23 cellular contexts compared by ENCODE assay signal in the genomic region with DNA sequence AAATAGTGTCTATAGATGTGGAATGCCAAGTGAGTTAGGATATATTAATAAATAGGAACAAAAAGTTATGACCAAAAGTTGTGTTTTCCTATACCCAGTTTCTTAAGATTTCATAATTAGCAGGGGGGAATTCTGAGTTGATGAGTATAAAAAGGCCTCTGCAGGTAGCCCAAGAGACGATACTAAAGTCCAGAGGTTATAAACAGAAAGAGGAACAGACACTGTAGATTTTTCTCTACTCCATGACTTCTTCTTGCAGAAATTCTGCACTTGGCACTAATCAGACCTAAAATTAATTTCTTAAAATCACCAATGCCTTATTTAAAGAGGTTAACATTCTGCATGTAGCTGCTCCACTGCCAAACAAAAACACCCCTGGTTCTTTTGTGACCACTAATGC.
DNase-seq lines count a peak whose midpoint lies in the region; ATAC-seq, FAIRE-seq and TF ChIP-seq lines count a peak whose summit lies in the region.
"Had no signal": no experiment of that assay in that cellular context is flagged by ENCODE, and none has a peak within 500 bp of the region (broad histone marks: within the 10 kb centered on the region; RNA-seq: fewer than 3 reads in every experiment).

No MANE protein-coding gene starts in this region.

- H2AFZ ChIP-seq in OCI-LY3 (ENCODE audit: low read depth, low read length): no peak overlapping the region

- peaks cover 4 to 5% of the 10 kb centered on the region in 2 donors for H3K9me3 Mint-ChIP-seq in stimulated activated naive B cell treated with anti-CD40 and anti-IgM and Interleukin-4, amounts not matched to agents 10 μg/mL and 1 μg/mL and 100 μg/mL, for 72 hours
- no peaks in the 10 kb centered on the region for H3K9me3 Mint-ChIP-seq in chondrocyte (ENCODE audit: low read depth)
- H3K9me3 Mint-ChIP-seq: CD4-positive, CD25-positive, alpha-beta regulatory T cell had no signal

- H3K27ac ChIP-seq in OCI-LY3 (ENCODE audit: low read length): no peak overlapping the region
- no peak overlapping the region for H3K27ac ChIP-seq in iPS-18a (ENCODE audit: low read length)
- H3K27ac ChIP-seq: BLaER1, SK-N-MC had no signal

- no peak for FAIRE-seq in GM12891 (lab: Jason Lieb, UNC)
- FAIRE-seq: GM18507, H54, K562 had no signal

- no peak for DNase-seq in GM12891 (ENCODE audit: insufficient read length, low spot score)
- DNase-seq in stimulated activated naive B cell treated with anti-CD40 and anti-IgM and Interleukin-4, amounts not matched to agents 10 μg/mL and 1 μg/mL and 100 μg/mL, for 72 hours: no peak
- DNase-seq in NCI-H2081 treated with DMSO at 0.1 percent for 48 hours (lab: John Stamatoyannopoulos, UW): no peak
- no peak for DNase-seq in chondrocyte (ENCODE audit: low spot score)
- DNase-seq: 8988T; ACHN; CD4-positive, CD25-positive, alpha-beta regulatory T cell; DMS153; DND-41; MV-4-11; NCI-H1105 treated with DMSO at 0.1 percent for 48 hours; NCI-H146; NCI-H1930; NCI-H526 treated with DMSO at 0.1 percent for 48 hours; SIG-M5 had no signal

- H3K27me3 ChIP-seq in OCI-LY3 (ENCODE audit: low read depth, low read length) (no peaks in the 10 kb centered on the region), iPS-18a (ENCODE audit: control insufficient read depth, insufficient read depth, low read length) (no peaks in the 10 kb centered on the region)
- H3K27me3 ChIP-seq: BLaER1 had no signal

- H3K4me3 Mint-ChIP-seq in stimulated activated naive B cell treated with anti-CD40 and anti-IgM and Interleukin-4, amounts not matched to agents 10 μg/mL and 1 μg/mL and 100 μg/mL, for 72 hours: peak overlapping the region; percentile 31 to 79
- H3K4me3 Mint-ChIP-seq in chondrocyte (ENCODE audit: unreplicated experiment): no peak overlapping the region
- H3K4me3 Mint-ChIP-seq: CD4-positive, CD25-positive, alpha-beta regulatory T cell had no signal

- H3K4me1 Mint-ChIP-seq in stimulated activated naive B cell treated with anti-CD40 and anti-IgM and Interleukin-4, amounts not matched to agents 10 μg/mL and 1 μg/mL and 100 μg/mL, for 72 hours: peaks cover 33 to 65% of the 10 kb centered on the region in 2 donors
- H3K4me1 Mint-ChIP-seq in chondrocyte (ENCODE audit: low read depth): peaks cover 88% of the 10 kb centered on the region
- H3K4me1 Mint-ChIP-seq: CD4-positive, CD25-positive, alpha-beta regulatory T cell had no signal

- H3K9me3 ChIP-seq in OCI-LY3 (ENCODE audit: insufficient read depth, low read length): no peaks in the 10 kb centered on the region
- no peaks in the 10 kb centered on the region for H3K9me3 ChIP-seq in iPS-18a (ENCODE audit: control insufficient read depth, low read depth, low read length)
- H3K9me3 ChIP-seq: BLaER1 had no signal

- peak overlapping the region; percentile 27; the same call in 1 of the 2 replicates for H3K4me3 ChIP-seq in OCI-LY3 (ENCODE audit: low read length)
- H3K4me3 ChIP-seq in iPS-18a (ENCODE audit: low read length): peak overlapping the region; percentile 3
- H3K4me3 ChIP-seq: BLaER1, K562, SK-N-MC had no signal

- no peak for TF ChIP-seq CTCF in OCI-LY3 (IDR thresholded peaks at IDR 0.05; ENCODE audit: low read depth, low read length)
- no peak for TF ChIP-seq CTCF in chondrocyte (IDR thresholded peaks at IDR 0.05)

- no peak for TF ChIP-seq POLR2A in GM12891 (IDR thresholded peaks at IDR 0.05; ENCODE audit: low read depth, low read length)

- peaks cover 0 to 6% of the 10 kb centered on the region in 2 donors for H3K27me3 Mint-ChIP-seq in stimulated activated naive B cell treated with anti-CD40 and anti-IgM and Interleukin-4, amounts not matched to agents 10 μg/mL and 1 μg/mL and 100 μg/mL, for 72 hours
- H3K27me3 Mint-ChIP-seq in chondrocyte (ENCODE audit: low read depth): no peaks in the 10 kb centered on the region

- H3K79me2 ChIP-seq in OCI-LY3 (ENCODE audit: low read length): no peaks in the 10 kb centered on the region

- H3K27ac Mint-ChIP-seq in stimulated activated naive B cell treated with anti-CD40 and anti-IgM and Interleukin-4, amounts not matched to agents 10 μg/mL and 1 μg/mL and 100 μg/mL, for 72 hours: peak overlapping the region; percentile 86
- no peak overlapping the region for H3K27ac Mint-ChIP-seq in chondrocyte (ENCODE audit: unreplicated experiment)

- H4K20me1 ChIP-seq in OCI-LY3 (ENCODE audit: insufficient read depth, low read length): no peaks in the 10 kb centered on the region
- H4K20me1 ChIP-seq: BLaER1 had no signal

- peak overlapping the region; percentile 51 for H3K4me2 ChIP-seq in OCI-LY3 (ENCODE audit: low read length)
- H3K4me2 ChIP-seq: BLaER1 had no signal

- H3K36me3 Mint-ChIP-seq in stimulated activated naive B cell treated with anti-CD40 and anti-IgM and Interleukin-4, amounts not matched to agents 10 μg/mL and 1 μg/mL and 100 μg/mL, for 72 hours: peaks cover 0 to 6% of the 10 kb centered on the region in 2 donors
- H3K36me3 Mint-ChIP-seq in chondrocyte (ENCODE audit: low read depth): no peaks in the 10 kb centered on the region
- H3K36me3 Mint-ChIP-seq: CD4-positive, CD25-positive, alpha-beta regulatory T cell had no signal

- H3K9ac ChIP-seq in OCI-LY3 (ENCODE audit: low read length) (no peak overlapping the region), iPS-18a (ENCODE audit: low read length) (no peak overlapping the region)
- H3K9ac ChIP-seq: BLaER1 had no signal

- H3K4me1 ChIP-seq in OCI-LY3 (ENCODE audit: low read length): peaks cover 25% of the 10 kb centered on the region
- peaks cover 53% of the 10 kb centered on the region for H3K4me1 ChIP-seq in iPS-18a (ENCODE audit: control insufficient read depth, low read depth, low read length)

- no peaks in the 10 kb centered on the region for H3K36me3 ChIP-seq in OCI-LY3 (replicated peaks; ENCODE audit: low read depth, low read length)
- H3K36me3 ChIP-seq in iPS-18a (ENCODE audit: control insufficient read depth, low read depth, low read length): no peaks in the 10 kb centered on the region
- H3K36me3 ChIP-seq: BLaER1 had no signal

- ATAC-seq in stimulated activated naive B cell treated with anti-CD40 and anti-IgM and Interleukin-4, amounts not matched to agents 10 μg/mL and 1 μg/mL and 100 μg/mL, for 72 hours (replicated peaks): peak; percentile 55 to 60
- ATAC-seq in HG03175 (IDR thresholded peaks at IDR 0.05; ENCODE audit: unreplicated experiment): no peak
- ATAC-seq: K562 had no signal

TF ChIP-seq in GM12891, 5 proteins besides CTCF, POLR2A, EP300 and RAD21:
- no peak for TF ChIP-seq TAF1 (IDR thresholded peaks at IDR 0.05; ENCODE audit: low read depth, low read length)
- peak; percentile 71 for TF ChIP-seq SPI1 (IDR thresholded peaks at IDR 0.05; ENCODE audit: low read depth, low read length)
- no peak for TF ChIP-seq PAX5 (IDR thresholded peaks at IDR 0.05; ENCODE audit: insufficient read depth, low read length, severe bottlenecking)
- no peak for TF ChIP-seq POU2F2 (IDR thresholded peaks at IDR 0.05; ENCODE audit: low read depth, low read length)
- TF ChIP-seq POLR2AphosphoS5 (IDR thresholded peaks at IDR 0.05; ENCODE audit: low read depth, low read length): no peak
